Comparison of ENCODE assay signal across 30 cellular contexts in the genomic region with DNA sequence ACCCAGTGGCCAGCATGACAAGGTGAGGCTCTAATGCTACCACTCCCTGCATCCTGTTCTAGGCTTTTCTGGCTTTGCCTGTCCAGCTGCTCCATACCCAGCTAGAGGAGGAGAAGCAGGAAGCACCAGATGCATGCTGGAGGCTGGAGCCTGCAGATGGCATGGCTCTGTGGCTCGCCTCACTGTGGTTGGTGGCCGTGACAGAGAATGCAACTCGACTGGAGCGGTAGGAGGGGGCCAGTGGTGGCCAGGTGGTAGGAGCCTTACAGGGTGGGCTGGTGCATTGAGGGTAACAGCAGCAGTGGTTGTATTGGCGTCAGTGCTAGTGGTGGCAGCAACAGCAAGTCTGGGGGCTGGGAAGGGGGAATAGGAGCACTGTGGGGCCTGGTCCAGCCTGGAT.
"Had no signal": no experiment of that assay in that cellular context is flagged by ENCODE, and none has a peak within 500 bp of the region (broad histone marks: within the 10 kb centered on the region; RNA-seq: fewer than 3 reads in every experiment).

No MANE protein-coding gene starts in this region.

- H3K4me3 ChIP-seq: ascending aorta, cardiac muscle cell, Peyer's patch, SJSA1 had no signal

- H3K4me1 ChIP-seq: ascending aorta, Peyer's patch had no signal

- ATAC-seq: activated CD8-positive, alpha-beta T cell treated with anti-CD3 and anti-CD28 coated beads for 36 hours; PC-3 had no signal

- H3K9me3 ChIP-seq: ascending aorta, Peyer's patch, SJSA1, SK-N-SH had no signal

- H3K9ac ChIP-seq: SK-N-SH had no signal

- H3K27me3 ChIP-seq: ascending aorta, cardiac muscle cell, Peyer's patch, SJSA1 had no signal

- H3K36me3 ChIP-seq: ascending aorta, cardiac muscle cell, Peyer's patch, SJSA1 had no signal

- H3K4me2 ChIP-seq: SK-N-SH had no signal

- DNase-seq: activated CD4-positive, alpha-beta T cell treated with anti-CD3 and anti-CD28 coated beads, Interleukin-2, amount 10 ng/mL, durations not matched to agents 24 days and 14 days; activated CD4-positive, alpha-beta T cell treated with anti-CD3 and anti-CD28 coated beads, Interleukin-2, amount 50 U/mL, for 4 hours; activated CD8-positive, alpha-beta T cell treated with anti-CD3 and anti-CD28 coated beads for 36 hours; activated effector memory CD4-positive, alpha-beta T cell treated with anti-CD3 and anti-CD28 coated beads, Interleukin-2, amount 50 U/mL, for 16 hours; activated naive CD4-positive, alpha-beta T cell; activated naive CD4-positive, alpha-beta T cell treated with anti-CD3 and anti-CD28 coated beads, Interleukin-2, amount 50 U/mL, for 16 hours; activated naive CD8-positive, alpha-beta T cell treated with anti-CD3 and anti-CD28 coated beads for 36 hours; activated T-cell treated with anti-CD3 and anti-CD28 coated beads for 4 hours; activated T-cell treated with anti-CD3 and anti-CD28 coated beads, Interleukin-2, amount 50 U/mL, for 48 hours; amniotic stem cell; cerebellar nuclear complex; Karpas-422; KBM-7; NCI-H1048; NCI-H1105 treated with DMSO at 0.1 percent for 48 hours; NCI-H1436; NCI-H1694; NCI-H1930; NCI-H2081 treated with DMSO at 0.1 percent for 48 hours; NCI-H345; NCI-H524 treated with DMSO at 0.1 percent for 48 hours; NK-92 treated with Interleukin-12 subunit alpha and Interleukin-12 subunit beta, amount 100 ng/mL, for 24 hours; PC-3; Peyer's patch; RPMI8226; SHP77 treated with DMSO at 0.1 percent for 48 hours; SK-N-SH had no signal

- H3K27ac ChIP-seq: ascending aorta, cardiac muscle cell, Peyer's patch, SJSA1 had no signal
